ENCODE assay signal across 6 cellular contexts in the genomic region with DNA sequence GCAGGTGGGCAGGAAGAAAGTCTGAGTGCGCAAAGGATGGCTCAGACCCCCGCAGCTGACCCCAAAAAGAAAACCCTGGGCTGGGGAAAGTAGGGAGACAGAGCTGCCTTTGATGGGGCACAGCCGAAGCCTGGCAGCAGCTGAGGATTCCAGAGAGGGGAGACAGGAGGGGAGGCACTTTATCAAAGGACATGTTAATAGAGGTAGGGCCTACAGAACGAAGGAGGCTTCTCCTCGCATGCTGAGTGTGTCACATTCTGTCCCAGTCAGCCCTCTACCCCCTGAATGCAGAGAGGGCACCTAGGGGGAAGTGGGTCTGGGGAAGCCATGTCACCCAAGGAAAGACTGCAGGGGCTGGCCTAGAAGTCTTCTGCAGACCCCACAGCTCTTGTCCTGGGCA. TPM values are rescaled to one million over a fixed set of nuclear protein-coding genes. Genes with fewer than 3 reads are reported as not detected.
"Had no signal": no experiment of that assay in that cellular context is flagged by ENCODE, and none has a peak within 500 bp of the region (broad histone marks: within the 10 kb centered on the region; RNA-seq: fewer than 3 reads in every experiment).

No MANE protein-coding gene starts in this region.

RNA-seq across cellular contexts. Expression of gene RGL4, which starts 18.5 kb away (rescaled TPM):
- total RNA-seq: ascending aorta, cardiac muscle cell, MCF 10A, PC-9, SJCRH30 had no signal

RNA-seq across cellular contexts. Expression of gene DRICH1, which starts 40.2 kb away (rescaled TPM):
- total RNA-seq: ascending aorta, cardiac muscle cell, MCF 10A, SJCRH30 had no signal
- polyA plus RNA-seq: cardiac muscle cell, IgD-negative memory B cell had no signal
